ENCODE assay signal across 10 cellular contexts in the genomic region with DNA sequence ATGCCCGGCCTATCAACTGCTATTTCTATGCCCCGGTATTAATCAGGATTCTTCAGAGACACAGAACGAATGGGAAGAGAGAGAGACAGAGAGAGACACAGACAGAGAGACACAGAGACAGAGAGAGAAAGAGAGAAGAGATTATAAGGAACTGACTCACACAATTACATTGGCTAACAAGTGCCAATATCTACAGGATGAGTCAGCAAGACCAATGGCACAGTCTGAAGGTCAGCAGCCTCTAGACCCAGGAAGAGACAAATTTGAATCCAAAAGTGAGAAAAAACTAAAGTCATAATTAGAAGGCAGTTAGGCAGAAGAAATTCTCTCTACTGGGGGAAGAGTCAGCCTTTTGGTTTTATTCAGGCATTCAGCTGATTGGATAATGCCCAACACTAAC.
DNase-seq lines count a peak whose midpoint lies in the region; ATAC-seq and TF ChIP-seq lines count a peak whose summit lies in the region.
"Had no signal": no experiment of that assay in that cellular context is flagged by ENCODE, and none has a peak within 500 bp of the region (broad histone marks: within the 10 kb centered on the region; RNA-seq: fewer than 3 reads in every experiment).

No MANE protein-coding gene starts in this region.

- TF ChIP-seq CTCF in choroid plexus epithelial cell (conservative IDR thresholded peaks at IDR 0.05; ENCODE audit: low read depth, low read length) = no peak
- no peak for TF ChIP-seq CTCF in osteocyte (IDR thresholded peaks at IDR 0.05)
- no peak for TF ChIP-seq CTCF in GM10266 (IDR thresholded peaks at IDR 0.05; ENCODE audit: control insufficient read depth, insufficient read depth, low read depth, missing control alignments)

- DNase-seq in NCI-H226 (peak; percentile 60), choroid plexus epithelial cell (ENCODE audit: low read depth) (peak; percentile 71), osteocyte (ENCODE audit: extremely low spot score, unreplicated experiment) (no peak), NCI-H1417 (lab: John Stamatoyannopoulos, UW) (no peak), GM10266 (ENCODE audit: extremely low spot score) (no peak), T-cell (no peak)
- no peak for DNase-seq in activated naive CD4-positive, alpha-beta T cell treated with anti-CD3 and anti-CD28 coated beads, Interleukin-2, amount 50 U/mL, for 16 hours
- DNase-seq: midbrain, NCI-H187 treated with DMSO at 0.1 percent for 48 hours had no signal

- peaks cover 6% of the 10 kb centered on the region for H3K9me3 Mint-ChIP-seq in osteocyte (ENCODE audit: unreplicated experiment)
- peaks cover 0 to 3% (median 0%) of the 10 kb centered on the region in 3 donors for H3K9me3 Mint-ChIP-seq in T-cell

- CTCF ChIA-PET in T-cell (lab: Charles Lee) = no interaction called here

- H3K4me1 Mint-ChIP-seq in osteocyte (ENCODE audit: unreplicated experiment) (peaks cover 14% of the 10 kb centered on the region), T-cell (peaks cover 3 to 11% (median 9%) of the 10 kb centered on the region in 3 donors)

- H3K27me3 Mint-ChIP-seq in osteocyte (ENCODE audit: unreplicated experiment) (no peaks in the 10 kb centered on the region), T-cell (no peaks in the 10 kb centered on the region)

- no peak overlapping the region for H3K4me3 Mint-ChIP-seq in osteocyte (ENCODE audit: unreplicated experiment)
- no peak overlapping the region for H3K4me3 Mint-ChIP-seq in T-cell

- H3K36me3 Mint-ChIP-seq in osteocyte (ENCODE audit: unreplicated experiment) (peaks cover 10% of the 10 kb centered on the region), T-cell (peaks cover 51% of the 10 kb centered on the region)

- ATAC-seq in GM18870 (IDR thresholded peaks at IDR 0.05; ENCODE audit: unreplicated experiment) = peak; percentile 64
- no peak for ATAC-seq in T-cell (replicated peaks in 1 of 4)

- POLR2A ChIA-PET in T-cell (lab: Charles Lee) = no interaction called here

- peak overlapping the region; percentile 31 for H3K27ac Mint-ChIP-seq in osteocyte (ENCODE audit: unreplicated experiment)
- no peak overlapping the region for H3K27ac Mint-ChIP-seq in T-cell

- H3K4me3 ChIP-seq in choroid plexus epithelial cell (ENCODE audit: low read depth, low read length) = no peak overlapping the region

Comparison
In these comparisons a context has a peak if more than half of its experiments do, and no peak if none do; other contexts are left out.
1. DNase-seq: peak in NCI-H226 (single experiment) and choroid plexus epithelial cell (single experiment); none in osteocyte (single experiment), NCI-H1417 (0 of 3), GM10266 (single experiment), T-cell (0 of 34) and activated naive CD4-positive, alpha-beta T cell treated with anti-CD3 and anti-CD28 coated beads, Interleukin-2, amount 50 U/mL, for 16 hours (single experiment).